Comparison of ENCODE assay signal across 9 cellular contexts in the genomic region with DNA sequence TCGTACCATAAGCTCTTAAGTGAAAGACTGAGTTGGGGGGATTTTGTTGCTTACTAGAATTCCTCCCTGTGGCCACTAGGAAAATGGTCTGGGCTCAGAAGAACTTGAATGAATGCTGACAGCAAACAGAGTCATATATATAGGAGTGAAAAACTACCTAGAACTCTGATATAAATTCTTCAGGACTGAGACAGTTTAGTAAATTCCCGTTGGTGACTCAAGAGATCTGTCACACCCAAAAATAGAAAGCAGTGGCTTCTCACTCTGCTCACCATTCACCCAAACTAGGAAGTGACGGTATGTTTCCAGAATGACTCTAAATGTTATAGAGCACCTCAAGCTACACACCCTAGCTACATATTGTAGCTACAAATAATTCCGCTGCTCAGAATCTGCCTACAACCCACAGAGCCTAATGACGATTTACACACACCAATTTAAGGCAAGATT.
A peak's percentile ranks its signal among the peaks of the same experiment; 100 is the strongest.
DNase-seq lines count a peak whose midpoint lies in the region; ATAC-seq and TF ChIP-seq lines count a peak whose summit lies in the region.
"Had no signal": no experiment of that assay in that cellular context is flagged by ENCODE, and none has a peak within 500 bp of the region (broad histone marks: within the 10 kb centered on the region; RNA-seq: fewer than 3 reads in every experiment).

No MANE protein-coding gene starts in this region.

- peak overlapping the region; percentile 95 for H3K27ac Mint-ChIP-seq in activated T-helper 2 cell treated with anti-CD3 and anti-CD28 coated beads, Interferon-gamma antibody, Interleukin-2, Interleukin-4, amounts not matched to agents 10 μg/mL and 5 μg/mL and 100 μg/mL, durations not matched to agents 14 hours and 24 hours and 36 hours

- no peaks in the 10 kb centered on the region for H3K27me3 Mint-ChIP-seq in activated T-helper 2 cell treated with anti-CD3 and anti-CD28 coated beads, Interferon-gamma antibody, Interleukin-2, Interleukin-4, amounts not matched to agents 10 μg/mL and 5 μg/mL and 100 μg/mL, durations not matched to agents 14 hours and 24 hours and 36 hours (ENCODE audit: low read depth)

- H3K4me3 ChIP-seq in mesendoderm (ENCODE audit: low read length) = no peak overlapping the region
- H3K4me3 ChIP-seq: pancreas had no signal

- peak overlapping the region; percentile 59 for H3K4me3 Mint-ChIP-seq in activated T-helper 2 cell treated with anti-CD3 and anti-CD28 coated beads, Interferon-gamma antibody, Interleukin-2, Interleukin-4, amounts not matched to agents 10 μg/mL and 5 μg/mL and 100 μg/mL, durations not matched to agents 14 hours and 24 hours and 36 hours (ENCODE audit: low read depth)

- no peak overlapping the region for H3K23ac ChIP-seq in mesendoderm (ENCODE audit: low read length)

- WGBS in mesendoderm (ENCODE audit: extremely low coverage, insufficient coverage, low lambda C conversion rate) = no CpG with 5 or more reads among the region's 5 CpGs

- H2AK5ac ChIP-seq in mesendoderm (ENCODE audit: low read length) = no peak overlapping the region

- H3K9me3 Mint-ChIP-seq in activated T-helper 2 cell treated with anti-CD3 and anti-CD28 coated beads, Interferon-gamma antibody, Interleukin-2, Interleukin-4, amounts not matched to agents 10 μg/mL and 5 μg/mL and 100 μg/mL, durations not matched to agents 14 hours and 24 hours and 36 hours = no peaks in the 10 kb centered on the region

- no peak overlapping the region for H3K9ac ChIP-seq in mesendoderm (ENCODE audit: low read length)

- H3K36me3 ChIP-seq in mesendoderm (ENCODE audit: control insufficient read depth, insufficient read depth, low read length) = no peaks in the 10 kb centered on the region
- H3K36me3 ChIP-seq: pancreas had no signal

- H3K4me1 ChIP-seq in mesendoderm (ENCODE audit: control insufficient read depth, low read depth, low read length) = peaks cover 2% of the 10 kb centered on the region

- no peak overlapping the region for H2BK5ac ChIP-seq in mesendoderm (ENCODE audit: low read length)

- no peak for TF ChIP-seq CTCF in GM10266 (IDR thresholded peaks at IDR 0.05; ENCODE audit: control insufficient read depth, insufficient read depth, low read depth, missing control alignments)

- peak; percentile 95 for ATAC-seq in GM21360 (IDR thresholded peaks at IDR 0.05; ENCODE audit: unreplicated experiment)
- ATAC-seq in HG03520 (IDR thresholded peaks at IDR 0.05; ENCODE audit: unreplicated experiment) = peak; percentile 98

- H4K8ac ChIP-seq in mesendoderm (ENCODE audit: low read depth, low read length) = no peak overlapping the region

- no peak overlapping the region for H3K27ac ChIP-seq in mesendoderm (ENCODE audit: low read depth, low read length)
- H3K27ac ChIP-seq: pancreas had no signal

- no peak overlapping the region for H3K56ac ChIP-seq in mesendoderm (ENCODE audit: low read length)

- no peak overlapping the region for H3K18ac ChIP-seq in mesendoderm (ENCODE audit: low read length)

- H2BK15ac ChIP-seq in mesendoderm (replicated peaks; ENCODE audit: low read depth) = no peak overlapping the region

- H3K79me1 ChIP-seq in mesendoderm (ENCODE audit: low read length) = peaks cover 2% of the 10 kb centered on the region

- no peak overlapping the region for H3K4me2 ChIP-seq in mesendoderm (ENCODE audit: low read length)

- no peak overlapping the region for H2BK120ac ChIP-seq in mesendoderm (ENCODE audit: low read depth, low read length)

- H3K4me1 Mint-ChIP-seq in activated T-helper 2 cell treated with anti-CD3 and anti-CD28 coated beads, Interferon-gamma antibody, Interleukin-2, Interleukin-4, amounts not matched to agents 10 μg/mL and 5 μg/mL and 100 μg/mL, durations not matched to agents 14 hours and 24 hours and 36 hours (ENCODE audit: low read depth) = peaks cover 46% of the 10 kb centered on the region

- DNase-seq in GM10266 (ENCODE audit: extremely low spot score) (peak; percentile 66), mesendoderm (peak; percentile 35), NCI-H2029 (lab: John Stamatoyannopoulos, UW) (no peak), NCI-H1105 (lab: John Stamatoyannopoulos, UW) (no peak), NCI-H1417 (lab: John Stamatoyannopoulos, UW) (no peak)
- peak; percentile 22 for DNase-seq in activated T-helper 2 cell treated with anti-CD3 and anti-CD28 coated beads, Interferon-gamma antibody, Interleukin-2, Interleukin-4, amounts not matched to agents 10 μg/mL and 5 μg/mL and 100 μg/mL, durations not matched to agents 14 hours and 24 hours and 36 hours (ENCODE audit: low spot score)
- DNase-seq: pancreas had no signal

- H3K4ac ChIP-seq in mesendoderm (ENCODE audit: low read depth, low read length) = no peak overlapping the region

- no peaks in the 10 kb centered on the region for H3K27me3 ChIP-seq in mesendoderm (ENCODE audit: insufficient read depth, low read length, poor library complexity)
- H3K27me3 ChIP-seq: pancreas had no signal

- H4K5ac ChIP-seq in mesendoderm (ENCODE audit: low read length) = no peak overlapping the region

- no peaks in the 10 kb centered on the region for H3K79me2 ChIP-seq in mesendoderm (ENCODE audit: control insufficient read depth, insufficient read depth, low read length)

- no peaks in the 10 kb centered on the region for H3K36me3 Mint-ChIP-seq in activated T-helper 2 cell treated with anti-CD3 and anti-CD28 coated beads, Interferon-gamma antibody, Interleukin-2, Interleukin-4, amounts not matched to agents 10 μg/mL and 5 μg/mL and 100 μg/mL, durations not matched to agents 14 hours and 24 hours and 36 hours (ENCODE audit: low read depth)

- intact Hi-C loops in activated T-helper 2 cell treated with anti-CD3 and anti-CD28 coated beads, Interferon-gamma antibody, Interleukin-2, Interleukin-4, amounts not matched to agents 10 μg/mL and 5 μg/mL and 100 μg/mL, durations not matched to agents 14 hours and 24 hours and 36 hours (cut with micrococcal nuclease) = loop anchor here (1.0 to 10.0 kb wide), 5 partner anchors 39 to 1648 kb away; a partner anchor contains a TSS

Comparison
In these comparisons a context has a peak if more than half of its experiments do, and no peak if none do; other contexts are left out.
1. DNase-seq: peak in GM10266 (single experiment), activated T-helper 2 cell treated with anti-CD3 and anti-CD28 coated beads, Interferon-gamma antibody, Interleukin-2, Interleukin-4, amounts not matched to agents 10 μg/mL and 5 μg/mL and 100 μg/mL, durations not matched to agents 14 hours and 24 hours and 36 hours (single experiment) and mesendoderm (single experiment); none in NCI-H2029 (single experiment), NCI-H1105 (single experiment) and NCI-H1417 (0 of 3).